Comparison of ENCODE assay signal across 17 cellular contexts in the genomic region with DNA sequence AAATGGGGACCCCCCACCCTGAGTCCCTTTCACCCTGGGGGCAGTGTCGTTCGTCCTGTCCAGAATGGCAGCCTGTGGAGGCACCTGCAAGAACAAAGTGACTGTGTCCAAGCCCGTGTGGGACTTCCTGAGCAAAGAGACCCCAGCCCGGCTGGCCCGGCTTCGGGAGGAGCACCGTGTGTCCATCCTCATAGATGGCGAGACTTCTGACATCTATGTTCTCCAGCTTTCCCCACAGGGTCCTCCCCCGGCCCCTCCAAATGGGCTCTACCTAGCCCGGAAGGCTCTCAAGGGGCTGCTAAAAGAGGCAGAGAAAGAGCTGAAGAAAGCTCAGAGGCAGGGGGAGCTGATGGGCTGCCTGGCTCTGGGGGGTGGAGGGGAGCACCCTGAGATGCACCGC. TPM values are rescaled to one million over a fixed set of nuclear protein-coding genes. Genes with fewer than 3 reads are reported as not detected.
DNase-seq lines count a peak whose midpoint lies in the region; ATAC-seq and TF ChIP-seq lines count a peak whose summit lies in the region.
"Had no signal": no experiment of that assay in that cellular context is flagged by ENCODE, and none has a peak within 500 bp of the region (broad histone marks: within the 10 kb centered on the region; RNA-seq: fewer than 3 reads in every experiment).

No MANE protein-coding gene starts in this region.

- ATAC-seq in GM18517 (IDR thresholded peaks at IDR 0.05; ENCODE audit: unreplicated experiment), result no peak
- ATAC-seq: GM12878 had no signal

- H3K36me3 Mint-ChIP-seq in brain (peaks cover 20% of the 10 kb centered on the region), nephron (ENCODE audit: low read depth) (peaks cover 37% of the 10 kb centered on the region)

- H3K9me3 ChIP-seq in left ventricle myocardium inferior (replicated peaks), result no peaks in the 10 kb centered on the region
- H3K9me3 ChIP-seq: HAP-1 had no signal

- H3K9me3 Mint-ChIP-seq in brain, result no peaks in the 10 kb centered on the region
- H3K9me3 Mint-ChIP-seq in nephron, result no peaks in the 10 kb centered on the region

- no peak for TF ChIP-seq CTCF in left ventricle myocardium inferior (IDR thresholded peaks at IDR 0.05; ENCODE audit: borderline replicate concordance)
- no peak for TF ChIP-seq CTCF in brain (conservative IDR thresholded peaks at IDR 0.05)
- TF ChIP-seq CTCF in nephron (IDR thresholded peaks at IDR 0.05; ENCODE audit: unreplicated experiment in 3 of 3), result no peak

- H3K27me3 Mint-ChIP-seq in brain (peaks cover 12% of the 10 kb centered on the region), nephron (ENCODE audit: low read depth) (peaks cover 4% of the 10 kb centered on the region)

- DNase-seq in left ventricle myocardium inferior, result no peak
- DNase-seq in cardiac septum (ENCODE audit: low spot score), result no peak
- no peak for DNase-seq in NCI-H187 (lab: John Stamatoyannopoulos, UW)
- no peak for DNase-seq in stimulated activated CD4-positive, alpha-beta T cell treated with anti-CD3 and anti-CD28 coated beads, Interleukin-4, amount 100 ng/mL, for 1 hour
- DNase-seq: DMS79, NCI-H1436 treated with DMSO at 0.1 percent for 48 hours, NCI-H2081 treated with DMSO at 0.1 percent for 48 hours, NCI-H524 treated with DMSO at 0.1 percent for 48 hours, OCI-M1 had no signal

- intact Hi-C loops in left ventricle myocardium inferior (cut with micrococcal nuclease), result no loop called here
- intact Hi-C loops in cardiac septum (cut with DNase I), result no loop called here

- H3K4me3 ChIP-seq in left ventricle myocardium inferior, result peak overlapping the region; percentile 83
- H3K4me3 ChIP-seq: GM12878, HAP-1 had no signal

- H3K27ac Mint-ChIP-seq in brain, result peak overlapping the region in 4 of 5 experiments; percentile 46 to 100 (median 98)
- peak overlapping the region; percentile 24 to 98 (median 80) for H3K27ac Mint-ChIP-seq in nephron
- H3K27ac Mint-ChIP-seq: CD14-positive monocyte had no signal

- peak overlapping the region; percentile 36 to 96 (median 90) for H3K4me3 Mint-ChIP-seq in brain
- peak overlapping the region; percentile 83 to 91 (median 88) for H3K4me3 Mint-ChIP-seq in nephron
- H3K4me3 Mint-ChIP-seq: CD14-positive monocyte had no signal

- H3K4me1 ChIP-seq in left ventricle myocardium inferior, result peaks cover 86% of the 10 kb centered on the region

- H3K4me1 Mint-ChIP-seq in brain, result peaks cover 44% of the 10 kb centered on the region
- peaks cover 57% of the 10 kb centered on the region for H3K4me1 Mint-ChIP-seq in nephron

- H3K27me3 ChIP-seq in left ventricle myocardium inferior (ENCODE audit: low read depth), result no peaks in the 10 kb centered on the region

- peaks cover 16% of the 10 kb centered on the region for H3K36me3 ChIP-seq in left ventricle myocardium inferior
- H3K36me3 ChIP-seq: HAP-1 had no signal

- peak overlapping the region; percentile 92 for H3K27ac ChIP-seq in left ventricle myocardium inferior (replicated peaks)
- H3K27ac ChIP-seq: RWPE1 had no signal

RNA-seq across cellular contexts. Expression of gene DTX3, which starts 2.2 kb away (rescaled TPM):
- total RNA-seq in left ventricle myocardium inferior (22.3 TPM), cardiac septum (31.0 TPM)
- 100 TPM for polyA plus RNA-seq in brain (ENCODE audit: insufficient read depth, low read depth, low replicate concordance)

RNA-seq across cellular contexts. Expression of gene ARHGEF25, which starts 4.4 kb away (rescaled TPM):
- total RNA-seq in left ventricle myocardium inferior, result 9.7 TPM
- total RNA-seq in cardiac septum, result 15.0 TPM
- 47.2 TPM for polyA plus RNA-seq in brain (ENCODE audit: insufficient read depth, low read depth, low replicate concordance)
- polyA plus RNA-seq: CD14-positive monocyte had no signal

RNA-seq across cellular contexts. Expression of gene PIP4K2C, which starts 15.8 kb away (rescaled TPM):
- total RNA-seq in left ventricle myocardium inferior (12.3 TPM), cardiac septum (17.9 TPM)
- 43.7 TPM for polyA plus RNA-seq in brain (ENCODE audit: insufficient read depth, low read depth, low replicate concordance)

RNA-seq across cellular contexts. Expression of gene B4GALNT1, which starts 26.2 kb away (rescaled TPM):
- 4.7 TPM for total RNA-seq in left ventricle myocardium inferior
- 11.1 TPM for total RNA-seq in cardiac septum
- 42.2 TPM for polyA plus RNA-seq in brain (ENCODE audit: insufficient read depth, low read depth, low replicate concordance)
- polyA plus RNA-seq: CD14-positive monocyte had no signal

RNA-seq across cellular contexts. Expression of gene KIF5A, which starts 57.0 kb away (rescaled TPM):
- total RNA-seq in left ventricle myocardium inferior (0.08 TPM), cardiac septum (0.22 TPM)
- 127 TPM for polyA plus RNA-seq in brain (ENCODE audit: insufficient read depth, low read depth, low replicate concordance)
- total RNA-seq: G401 had no signal
- polyA plus RNA-seq: CD14-positive monocyte had no signal
